Comparison of ENCODE assay signal across 9 cellular contexts in genomic region chr2:147968571-147968970, GRCh38.
"Had no signal": no experiment of that assay in that cellular context is flagged by ENCODE, and none has a peak within 500 bp of the region (broad histone marks: within the 10 kb centered on the region; RNA-seq: fewer than 3 reads in every experiment).

No MANE protein-coding gene starts in this region.

- DNase-seq: GM23248, GOT3, H7, HFFc6, IMR-90, KG1 had no signal

- H3K9ac ChIP-seq: GM23248 had no signal

- FAIRE-seq: HTR-8/SVneo, K562 had no signal

- H3K9me3 ChIP-seq: HAP-1 had no signal

- H3K4me3 ChIP-seq: GM23248, HAP-1, K562 had no signal

- H3K27ac ChIP-seq: GM23248 had no signal
